Comparison of ENCODE assay signal across 16 cellular contexts in genomic region chr7:5430612-5430947, GRCh38. TPM values are rescaled to one million over a fixed set of nuclear protein-coding genes. Genes with fewer than 3 reads are reported as not detected.
DNase-seq lines count a peak whose midpoint lies in the region; FAIRE-seq and TF ChIP-seq lines count a peak whose summit lies in the region.
"Had no signal": no experiment of that assay in that cellular context is flagged by ENCODE, and none has a peak within 500 bp of the region (broad histone marks: within the 10 kb centered on the region; RNA-seq: fewer than 3 reads in every experiment).

No MANE protein-coding gene starts in this region.

- H3K36me3 Mint-ChIP-seq in Calu3 (ENCODE audit: insufficient read depth, unreplicated experiment) = peaks cover 55% of the 10 kb centered on the region
- H3K36me3 Mint-ChIP-seq: natural killer cell treated with Interleukin-12 subunit alpha and Interleukin-12 subunit beta and Interleukin-15 and Interleukin-18, amount 100 ng/mL, for 72 hours had no signal

- peak overlapping the region; percentile 98 for H3K4me2 ChIP-seq in hepatocyte

- no peaks in the 10 kb centered on the region for H3K27me3 Mint-ChIP-seq in Calu3 (ENCODE audit: unreplicated experiment)

- H2AFZ ChIP-seq in hepatocyte = no peak overlapping the region

- H3K9me3 Mint-ChIP-seq in Calu3 (ENCODE audit: low read depth, unreplicated experiment) = no peaks in the 10 kb centered on the region
- H3K9me3 Mint-ChIP-seq: effector memory CD8-positive, alpha-beta T cell; natural killer cell treated with Interleukin-12 subunit alpha and Interleukin-12 subunit beta and Interleukin-15 and Interleukin-18, amount 100 ng/mL, for 72 hours had no signal

- DNase-seq in Calu3 (no peak), hepatocyte (ENCODE audit: low spot score) (no peak), small intestine (peak; percentile 13), NCI-H345 (lab: John Stamatoyannopoulos, UW) (no peak), NCI-H1694 treated with DMSO at 0.1 percent for 48 hours (lab: John Stamatoyannopoulos, UW) (no peak), NCI-H748 (lab: John Stamatoyannopoulos, UW; ENCODE audit: unreplicated experiment) (no peak), NCI-H1105 treated with DMSO at 0.1 percent for 48 hours (lab: John Stamatoyannopoulos, UW) (no peak)
- DNase-seq: activated CD8-positive, alpha-beta memory T cell treated with anti-CD3 and anti-CD28 coated beads for 24 hours; activated naive CD8-positive, alpha-beta T cell treated with anti-CD3 and anti-CD28 coated beads, Interleukin-2, amount 10 ng/mL, durations not matched to agents 7 days and 5 days; BE2C; effector memory CD8-positive, alpha-beta T cell; stimulated activated CD4-positive, alpha-beta T cell treated with anti-CD3 and anti-CD28 coated beads, Interleukin-2, amount 100 ng/mL, for 24 hours; stimulated activated naive CD8-positive, alpha-beta T cell treated with anti-CD3 and anti-CD28 coated beads, Interleukin-15, Interleukin-2, amounts not matched to agents 100 U/mL and 50 U/mL, for 24 hours; T1000 had no signal

- H3K79me2 ChIP-seq in hepatocyte = peaks cover 91% of the 10 kb centered on the region

- 84% methylated on average over 5 of the region's 5 CpGs for WGBS in hepatocyte (ENCODE audit: low lambda C conversion rate, missing lambda C conversion rate)
- WGBS in small intestine, 3 donors = 36 to 64% (median 44%) methylated on average over 5 of the region's 5 CpGs

- H3K4me3 Mint-ChIP-seq in Calu3 (ENCODE audit: low read depth, unreplicated experiment) = peak overlapping the region; percentile 99
- H3K4me3 Mint-ChIP-seq: activated naive CD8-positive, alpha-beta T cell treated with anti-CD3 and anti-CD28 coated beads, Interleukin-2, amount 10 ng/mL, durations not matched to agents 7 days and 5 days; natural killer cell treated with Interleukin-12 subunit alpha and Interleukin-12 subunit beta and Interleukin-15 and Interleukin-18, amount 100 ng/mL, for 72 hours had no signal

- no peaks in the 10 kb centered on the region for H4K20me1 ChIP-seq in hepatocyte (ENCODE audit: insufficient read depth, poor library complexity, severe bottlenecking)

- H3K36me3 ChIP-seq in hepatocyte (replicated peaks; ENCODE audit: insufficient read depth, low read depth) (no peaks in the 10 kb centered on the region), small intestine (ENCODE audit: control insufficient read depth in 2 of 2, insufficient read depth in 2 of 2, low read length in 2 of 2) (no peaks in the 10 kb centered on the region)
- H3K36me3 ChIP-seq: BE2C had no signal

- H3K27me3 ChIP-seq in hepatocyte = no peaks in the 10 kb centered on the region
- H3K27me3 ChIP-seq in small intestine (ENCODE audit: control insufficient read depth in 2 of 2, insufficient read depth in 2 of 2, low read length in 2 of 2) = no peaks in the 10 kb centered on the region
- H3K27me3 ChIP-seq: BE2C had no signal

- no peak overlapping the region for H3K4me3 ChIP-seq in hepatocyte
- no peak overlapping the region for H3K4me3 ChIP-seq in small intestine (ENCODE audit: low read depth in 1 of 2, low read length in 2 of 2)

- peaks cover 8% of the 10 kb centered on the region for H3K4me1 ChIP-seq in hepatocyte (ENCODE audit: insufficient read depth)
- H3K4me1 ChIP-seq in small intestine (ENCODE audit: control insufficient read depth in 2 of 2, insufficient read depth in 1 of 2, low read depth in 1 of 2, low read length in 1 of 2) = no peaks in the 10 kb centered on the region
- H3K4me1 ChIP-seq: BE2C had no signal

- BruUV-seq in Calu3 (replicated peaks; lab: Mats Ljungman, UMichigan) = no TSS peak

- peak overlapping the region; percentile 89 for H3K27ac Mint-ChIP-seq in Calu3 (ENCODE audit: unreplicated experiment)
- H3K27ac Mint-ChIP-seq: activated naive CD8-positive, alpha-beta T cell treated with anti-CD3 and anti-CD28 coated beads, Interleukin-2, amount 10 ng/mL, durations not matched to agents 7 days and 5 days; natural killer cell treated with Interleukin-12 subunit alpha and Interleukin-12 subunit beta and Interleukin-15 and Interleukin-18, amount 100 ng/mL, for 72 hours had no signal

- H3K4me1 Mint-ChIP-seq in Calu3 (ENCODE audit: low read depth, unreplicated experiment) = peaks cover 24% of the 10 kb centered on the region

- H3K27ac ChIP-seq in angular gyrus (ENCODE audit: low read depth, low read length) (peak overlapping the region; percentile 99), hepatocyte (peak overlapping the region; percentile 99), small intestine (ENCODE audit: low read depth in 1 of 2, low read length in 1 of 2) (peak overlapping the region in 1 of 2 donors; percentile 98)

- CTCF ChIA-PET in Calu3 (lab: Charles Lee) = interaction anchor here (0.7 to 1.1 kb wide), 2 partner anchors 14 to 22 kb away, joined by 3 read pairs; no protein-coding TSS in a partner anchor

- intact Hi-C loops in Calu3 (cut with micrococcal nuclease; ENCODE audit: unreplicated experiment) = no loop called here

- FAIRE-seq in small intestine (lab: Jason Lieb, UNC) = no peak

- no peaks in the 10 kb centered on the region for H3K9me3 ChIP-seq in hepatocyte (ENCODE audit: low read depth)
- H3K9me3 ChIP-seq in small intestine (ENCODE audit: control insufficient read depth, low read depth) = no peaks in the 10 kb centered on the region
- H3K9me3 ChIP-seq: BE2C had no signal

- no peak for TF ChIP-seq CTCF in Calu3 (IDR thresholded peaks at IDR 0.05; ENCODE audit: unreplicated experiment)
- no peak for TF ChIP-seq CTCF in hepatocyte (IDR thresholded peaks at IDR 0.05; ENCODE audit: poor library complexity)

- H3K9me2 ChIP-seq in hepatocyte (replicated peaks; ENCODE audit: insufficient read depth) = no peaks in the 10 kb centered on the region

RNA-seq across cellular contexts. Expression of gene TNRC18, which starts 6.9 kb away (rescaled TPM):
- total RNA-seq in Calu3 (2022) (213 and 218 TPM in 2 replicates), hepatocyte (28.2 and 52.8 TPM in 2 replicates)
- polyA plus RNA-seq in hepatocyte (15.2 and 18.1 TPM in 2 replicates), small intestine (10 to 100 TPM in 2 of 3 donors, 1 to 10 TPM in 1; 5.4 to 43.0 (median 15.4) TPM)
